ENCODE assay signal across 8 cellular contexts in genomic region chr11:119585038-119585666, GRCh38.
DNase-seq lines count a peak whose midpoint lies in the region; ATAC-seq, FAIRE-seq and TF ChIP-seq lines count a peak whose summit lies in the region.

No MANE protein-coding gene starts in this region.

- H3K4me3 ChIP-seq in Jurkat, Clone E6-1 (ENCODE audit: low read length) = peak overlapping the region; percentile 51; the same call in 1 of the 2 replicates
- H3K4me3 ChIP-seq in WI38 (ENCODE audit: low read depth, low read length) (peak overlapping the region; percentile 63), iPS-15b (ENCODE audit: low read depth, low read length) (peak overlapping the region; percentile 50), small intestine (ENCODE audit: low read depth in 1 of 2, low read length in 2 of 2) (peak overlapping the region in 1 of 2 donors; percentile 40)

- no peaks in the 10 kb centered on the region for H3K36me3 ChIP-seq in iPS-15b (ENCODE audit: control insufficient read depth, insufficient read depth, low read length)
- no peaks in the 10 kb centered on the region for H3K36me3 ChIP-seq in small intestine (ENCODE audit: control insufficient read depth in 2 of 2, insufficient read depth in 2 of 2, low read length in 2 of 2)

- no peak for FAIRE-seq in small intestine (lab: Jason Lieb, UNC)

- peaks cover 2% of the 10 kb centered on the region for H3K4me1 ChIP-seq in iPS-15b (ENCODE audit: control insufficient read depth, insufficient read depth, low read length)
- peaks cover 0 to 3% of the 10 kb centered on the region in 2 donors for H3K4me1 ChIP-seq in small intestine (ENCODE audit: control insufficient read depth in 2 of 2, insufficient read depth in 1 of 2, low read depth in 1 of 2, low read length in 1 of 2)

- TF ChIP-seq CTCF in WI38 (IDR thresholded peaks at IDR 0.05; ENCODE audit: low read depth, low read length) = no peak

- ATAC-seq in GM19023 (IDR thresholded peaks at IDR 0.05; ENCODE audit: unreplicated experiment) (no peak), GM19035 (IDR thresholded peaks at IDR 0.05; ENCODE audit: unreplicated experiment) (no peak)

- peak overlapping the region in 1 of 2 donors; percentile 59 for H3K27ac ChIP-seq in small intestine (ENCODE audit: low read depth in 1 of 2, low read length in 1 of 2)

- H3K27me3 ChIP-seq in iPS-15b (ENCODE audit: control insufficient read depth, insufficient read depth, low read length) (peaks cover 9% of the 10 kb centered on the region), small intestine (ENCODE audit: control insufficient read depth in 2 of 2, insufficient read depth in 2 of 2, low read length in 2 of 2) (no peaks in the 10 kb centered on the region)

- no peak overlapping the region for H3K9ac ChIP-seq in iPS-15b (ENCODE audit: low read depth, low read length)

- H3K9me3 ChIP-seq in iPS-15b (ENCODE audit: control insufficient read depth, insufficient read depth, low read length) = peaks cover 3% of the 10 kb centered on the region
- H3K9me3 ChIP-seq in small intestine (ENCODE audit: control insufficient read depth, low read depth) = no peaks in the 10 kb centered on the region

- WGBS in small intestine, 3 donors = 4 to 8% (median 5%) methylated on average over 32 to 38 of the region's 38 CpGs

- no peak for DNase-seq in Jurkat, Clone E6-1 (ENCODE audit: low read depth, low spot score)
- DNase-seq in small intestine = peak; percentile 36
- DNase-seq in AG08395 (ENCODE audit: low spot score) = no peak
- no peak for DNase-seq in T1000 (lab: John Stamatoyannopoulos, UW)
